Comparison of ENCODE assay signal across 18 cellular contexts in genomic region chr15:38577405-38577987, GRCh38. TPM values are rescaled to one million over a fixed set of nuclear protein-coding genes. Genes with fewer than 3 reads are reported as not detected.
DNase-seq lines count a peak whose midpoint lies in the region; ATAC-seq and TF ChIP-seq lines count a peak whose summit lies in the region.
"Had no signal": no experiment of that assay in that cellular context is flagged by ENCODE, and none has a peak within 500 bp of the region (broad histone marks: within the 10 kb centered on the region; RNA-seq: fewer than 3 reads in every experiment).

No MANE protein-coding gene starts in this region.

- H3K4me2 ChIP-seq in GM23338 = no peak overlapping the region

- no peaks in the 10 kb centered on the region for H3K27me3 ChIP-seq in GM23338 (ENCODE audit: insufficient read depth)

- 0 out of 2 replicates have a peak, but pooled peaks cover 4% of the 10 kb centered on the region for H3K9me2 ChIP-seq in GM23338 (ENCODE audit: insufficient read depth)

- peaks cover 5% of the 10 kb centered on the region; the same call in 1 of the 2 replicates for H3K4me1 ChIP-seq in GM23338 (ENCODE audit: insufficient read depth)
- H3K4me1 ChIP-seq: SJCRH30 had no signal

- no peak overlapping the region for H3K4me3 ChIP-seq in GM23338
- H3K4me3 ChIP-seq: SJCRH30 had no signal

- peaks cover 5% of the 10 kb centered on the region for H3K36me3 Mint-ChIP-seq in activated T-cell treated with anti-CD3 and anti-CD28 coated beads, Interleukin-2, amount 50 U/mL, for 4 hours (ENCODE audit: insufficient read depth)
- H3K36me3 Mint-ChIP-seq in GM23338 (ENCODE audit: low read depth) = no peaks in the 10 kb centered on the region; the same call in 2 of the 3 replicates
- H3K36me3 Mint-ChIP-seq in activated naive CD8-positive, alpha-beta T cell treated with anti-CD3 and anti-CD28 coated beads for 36 hours = peaks cover 7% of the 10 kb centered on the region
- peaks cover 8% of the 10 kb centered on the region for H3K36me3 Mint-ChIP-seq in natural killer cell treated with Interleukin-12 subunit alpha and Interleukin-12 subunit beta and Interleukin-15 and Interleukin-18, amount 100 ng/mL, for 72 hours
- H3K36me3 Mint-ChIP-seq: IgD-negative memory B cell had no signal

- H3K36me3 ChIP-seq in GM23338 (ENCODE audit: insufficient read depth) = no peaks in the 10 kb centered on the region
- H3K36me3 ChIP-seq: SJCRH30 had no signal

- no peak for DNase-seq in activated T-cell treated with anti-CD3 and anti-CD28 coated beads, Interleukin-2, amount 50 U/mL, for 4 hours
- no peak for DNase-seq in activated T-cell treated with anti-CD3 and anti-CD28 coated beads, Interleukin-2, amount 50 U/mL, for 48 hours
- no peak for DNase-seq in GM23338 (ENCODE audit: low spot score)
- no peak for DNase-seq in activated naive CD8-positive, alpha-beta T cell treated with anti-CD3 and anti-CD28 coated beads for 36 hours
- no peak for DNase-seq in natural killer cell treated with Interleukin-12 subunit alpha and Interleukin-12 subunit beta and Interleukin-15 and Interleukin-18, amount 100 ng/mL, for 72 hours (ENCODE audit: low spot score)
- no peak for DNase-seq in COLO668 (lab: John Stamatoyannopoulos, UW; ENCODE audit: unreplicated experiment)
- DNase-seq in NCI-H774 (lab: John Stamatoyannopoulos, UW) = no peak
- DNase-seq: C1 segment of cervical spinal cord, H9, NCI-H1105 treated with DMSO at 0.1 percent for 48 hours, NCI-H187, NCI-H446, NCI-H69, PC-3, SJCRH30 had no signal

- H3K4me1 Mint-ChIP-seq in activated T-cell treated with anti-CD3 and anti-CD28 coated beads, Interleukin-2, amount 50 U/mL, for 4 hours (ENCODE audit: low read depth) = peaks cover 32% of the 10 kb centered on the region
- peaks cover 16% of the 10 kb centered on the region for H3K4me1 Mint-ChIP-seq in GM23338
- peaks cover 31% of the 10 kb centered on the region for H3K4me1 Mint-ChIP-seq in activated naive CD8-positive, alpha-beta T cell treated with anti-CD3 and anti-CD28 coated beads for 36 hours
- H3K4me1 Mint-ChIP-seq in natural killer cell treated with Interleukin-12 subunit alpha and Interleukin-12 subunit beta and Interleukin-15 and Interleukin-18, amount 100 ng/mL, for 72 hours (ENCODE audit: low read depth in 2 of 2) = peaks cover 48 to 53% of the 10 kb centered on the region in 2 donors
- H3K4me1 Mint-ChIP-seq: IgD-negative memory B cell had no signal

- H3K27ac ChIP-seq in GM23338 (ENCODE audit: low read depth) = no peak overlapping the region
- H3K27ac ChIP-seq: SJCRH30 had no signal

- H3F3A ChIP-seq in GM23338 (replicated peaks; ENCODE audit: low read depth) = no peaks in the 10 kb centered on the region

- H3K9me3 Mint-ChIP-seq in activated T-cell treated with anti-CD3 and anti-CD28 coated beads, Interleukin-2, amount 50 U/mL, for 4 hours = peaks cover 6% of the 10 kb centered on the region
- H3K9me3 Mint-ChIP-seq in GM23338 = peaks cover 8% of the 10 kb centered on the region
- peaks cover 9% of the 10 kb centered on the region for H3K9me3 Mint-ChIP-seq in activated naive CD8-positive, alpha-beta T cell treated with anti-CD3 and anti-CD28 coated beads for 36 hours
- H3K9me3 Mint-ChIP-seq in natural killer cell treated with Interleukin-12 subunit alpha and Interleukin-12 subunit beta and Interleukin-15 and Interleukin-18, amount 100 ng/mL, for 72 hours = peaks cover 2% of the 10 kb centered on the region
- H3K9me3 Mint-ChIP-seq: IgD-negative memory B cell had no signal

- no peaks in the 10 kb centered on the region for H4K20me1 ChIP-seq in GM23338 (replicated peaks; ENCODE audit: insufficient read depth)

- peak; percentile 34 to 59 for ATAC-seq in activated T-cell treated with anti-CD3 and anti-CD28 coated beads, Interleukin-2, amount 50 U/mL, for 4 hours
- no peak for ATAC-seq in GM23338
- ATAC-seq in natural killer cell treated with Interleukin-12 subunit alpha and Interleukin-12 subunit beta and Interleukin-15 and Interleukin-18, amount 100 ng/mL, for 72 hours = no peak
- ATAC-seq: PC-3 had no signal

- H3K4me3 Mint-ChIP-seq in activated T-cell treated with anti-CD3 and anti-CD28 coated beads, Interleukin-2, amount 50 U/mL, for 4 hours = peak overlapping the region; percentile 8
- H3K4me3 Mint-ChIP-seq in GM23338 = no peak overlapping the region
- no peak overlapping the region for H3K4me3 Mint-ChIP-seq in activated naive CD8-positive, alpha-beta T cell treated with anti-CD3 and anti-CD28 coated beads for 36 hours
- peak overlapping the region; percentile 75 for H3K4me3 Mint-ChIP-seq in natural killer cell treated with Interleukin-12 subunit alpha and Interleukin-12 subunit beta and Interleukin-15 and Interleukin-18, amount 100 ng/mL, for 72 hours
- H3K4me3 Mint-ChIP-seq: H9, IgD-negative memory B cell had no signal

- no peak for TF ChIP-seq CTCF in GM23338 (conservative IDR thresholded peaks at IDR 0.05; ENCODE audit: low read depth in 2 of 2)

- H3K27me3 Mint-ChIP-seq in activated T-cell treated with anti-CD3 and anti-CD28 coated beads, Interleukin-2, amount 50 U/mL, for 4 hours (ENCODE audit: low read depth) = no peaks in the 10 kb centered on the region
- peaks cover 2% of the 10 kb centered on the region for H3K27me3 Mint-ChIP-seq in GM23338 (ENCODE audit: insufficient read depth, low read depth, poor library complexity)
- no peaks in the 10 kb centered on the region for H3K27me3 Mint-ChIP-seq in activated naive CD8-positive, alpha-beta T cell treated with anti-CD3 and anti-CD28 coated beads for 36 hours
- no peaks in the 10 kb centered on the region for H3K27me3 Mint-ChIP-seq in natural killer cell treated with Interleukin-12 subunit alpha and Interleukin-12 subunit beta and Interleukin-15 and Interleukin-18, amount 100 ng/mL, for 72 hours
- H3K27me3 Mint-ChIP-seq: IgD-negative memory B cell had no signal

- H2AFZ ChIP-seq in GM23338 = peak overlapping the region; percentile 5; the same call in 1 of the 2 replicates

- H3K79me2 ChIP-seq in GM23338 (replicated peaks; ENCODE audit: insufficient read depth) = no peaks in the 10 kb centered on the region

- H3K27ac Mint-ChIP-seq in GM23338 = no peak overlapping the region
- peak overlapping the region; percentile 82 for H3K27ac Mint-ChIP-seq in activated naive CD8-positive, alpha-beta T cell treated with anti-CD3 and anti-CD28 coated beads for 36 hours
- H3K27ac Mint-ChIP-seq in natural killer cell treated with Interleukin-12 subunit alpha and Interleukin-12 subunit beta and Interleukin-15 and Interleukin-18, amount 100 ng/mL, for 72 hours = peak overlapping the region; percentile 71 to 80
- H3K27ac Mint-ChIP-seq: H9 had no signal

TF ChIP-seq in GM23338, 12 proteins besides CTCF, POLR2A, EP300 and RAD21 (continues in another document):
- TF ChIP-seq ZNF114 (CRISPR knock-in tag; IDR thresholded peaks at IDR 0.05) (no peak), REST (IDR thresholded peaks at IDR 0.05; ENCODE audit: unreplicated experiment) (no peak), EZH2phosphoT487 (IDR thresholded peaks at IDR 0.05; ENCODE audit: unreplicated experiment) (no peak), JUNB (IDR thresholded peaks at IDR 0.05; ENCODE audit: unreplicated experiment) (no peak), ETS1 (IDR thresholded peaks at IDR 0.05) (no peak), EZH2 (IDR thresholded peaks at IDR 0.05; ENCODE audit: low read depth, unreplicated experiment) (no peak), NANOG (IDR thresholded peaks at IDR 0.05; ENCODE audit: borderline replicate concordance) (no peak), STAT1 (IDR thresholded peaks at IDR 0.05; ENCODE audit: unreplicated experiment) (no peak)

RNA-seq across cellular contexts. Expression of gene RASGRP1, which starts 12.9 kb away (rescaled TPM):
- 10 to 100 TPM; 36.9 to 55.5 (median 47.6) TPM for total RNA-seq in activated T-cell treated with anti-CD3 and anti-CD28 coated beads, Interleukin-2, amount 50 U/mL, for 4 hours
- total RNA-seq in GM23338 (2014; rRNA removed; shearing (Covaris generic)) = 1.1 and 1.2 TPM in 2 replicates
- 0.54 and 1.1 TPM in 2 replicates for polyA plus RNA-seq in GM23338 (2016; fragmentation: Nextera tagmentation; extraction: Ambion mirVana)
- total RNA-seq in activated naive CD8-positive, alpha-beta T cell treated with anti-CD3 and anti-CD28 coated beads for 36 hours = 10 to 100 TPM; 42.7 to 46.6 TPM
- total RNA-seq in natural killer cell treated with Interleukin-12 subunit alpha and Interleukin-12 subunit beta and Interleukin-15 and Interleukin-18, amount 100 ng/mL, for 72 hours = 100 to 1,000 TPM; 154 to 241 TPM
- total RNA-seq: A673, LHCN-M2, PC-3 had no signal

Comparison
In these comparisons a context has a peak if more than half of its experiments do, and no peak if none do; other contexts are left out.
1. ATAC-seq: peak in activated T-cell treated with anti-CD3 and anti-CD28 coated beads, Interleukin-2, amount 50 U/mL, for 4 hours (2 of 2); none in GM23338 (single experiment) and natural killer cell treated with Interleukin-12 subunit alpha and Interleukin-12 subunit beta and Interleukin-15 and Interleukin-18, amount 100 ng/mL, for 72 hours (0 of 2).
2. H3K4me3 Mint-ChIP-seq: peak in activated T-cell treated with anti-CD3 and anti-CD28 coated beads, Interleukin-2, amount 50 U/mL, for 4 hours (single experiment) and natural killer cell treated with Interleukin-12 subunit alpha and Interleukin-12 subunit beta and Interleukin-15 and Interleukin-18, amount 100 ng/mL, for 72 hours (single experiment); none in GM23338 (single experiment) and activated naive CD8-positive, alpha-beta T cell treated with anti-CD3 and anti-CD28 coated beads for 36 hours (single experiment).
3. RNA of gene RASGRP1, which starts 12.9 kb away (total RNA-seq): 154 to 241 TPM in natural killer cell treated with Interleukin-12 subunit alpha and Interleukin-12 subunit beta and Interleukin-15 and Interleukin-18, amount 100 ng/mL, for 72 hours, 36.9 to 55.5 TPM in activated T-cell treated with anti-CD3 and anti-CD28 coated beads, Interleukin-2, amount 50 U/mL, for 4 hours and 42.7 to 46.6 TPM in activated naive CD8-positive, alpha-beta T cell treated with anti-CD3 and anti-CD28 coated beads for 36 hours; 1.1 to 1.2 TPM in GM23338; every median in the first group is over 10 times any median in the second.